In the genomic region with DNA sequence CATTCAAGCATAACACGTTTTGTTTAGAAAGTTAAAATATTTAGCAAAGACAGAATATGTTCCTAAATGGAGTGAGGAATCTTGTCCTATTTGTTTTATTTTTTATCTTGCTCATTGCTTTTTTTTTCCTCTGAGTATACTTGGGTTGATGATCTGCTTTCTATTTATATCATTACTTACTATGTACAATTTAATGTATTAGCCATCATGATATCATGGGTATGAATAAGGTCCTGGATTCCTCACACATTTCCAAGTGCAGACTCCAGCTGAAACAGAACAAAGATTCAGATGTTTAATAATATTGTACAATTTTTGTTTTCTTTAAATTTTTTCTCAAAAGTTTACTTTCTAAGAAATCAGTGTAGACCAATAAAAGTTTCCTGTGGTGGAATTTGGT, we compare ENCODE assay signal across 26 cellular contexts.
"Had no signal": no experiment of that assay in that cellular context is flagged by ENCODE, and none has a peak within 500 bp of the region (broad histone marks: within the 10 kb centered on the region; RNA-seq: fewer than 3 reads in every experiment).

No MANE protein-coding gene starts in this region.

- H3K79me2 ChIP-seq: parathyroid adenoma had no signal

- H3K4me3 ChIP-seq: left ventricle myocardium inferior, lung, neural progenitor cell, right atrium auricular region, right lobe of liver, skin epidermis, stomach, testis, thyroid gland, transverse colon, upper lobe of left lung, vagina had no signal

- H3K9me3 ChIP-seq: left ventricle myocardium inferior, neutrophil, right atrium auricular region, right lobe of liver, testis, thyroid gland, transverse colon, upper lobe of left lung, vagina had no signal

- H2AFZ ChIP-seq: neural progenitor cell, parathyroid adenoma had no signal

- H3K36me3 ChIP-seq: left ventricle myocardium inferior, neural progenitor cell, neutrophil, right atrium auricular region, right lobe of liver, stomach, thyroid gland, transverse colon, upper lobe of left lung, vagina had no signal

- H3K4me2 ChIP-seq: neural progenitor cell had no signal

- DNase-seq: islet precursor cell; left ventricle myocardium inferior; mesendoderm; naive B cell; natural killer cell; nephron progenitor cell; occipital lobe; right lobe of liver; stimulated activated CD4-positive, alpha-beta T cell treated with anti-CD3 and anti-CD28 coated beads, Interleukin-12 subunit alpha, Interleukin-12 subunit beta, amount 100 ng/mL, for 4 hours; stimulated activated CD4-positive, alpha-beta T cell treated with anti-CD3 and anti-CD28 coated beads, Interleukin-15, amount 100 ng/mL, for 24 hours; stimulated activated CD4-positive, alpha-beta T cell treated with anti-CD3 and anti-CD28 coated beads, Interleukin-2, amount 100 ng/mL, for 24 hours; stimulated activated CD4-positive, alpha-beta T cell treated with anti-CD3 and anti-CD28 coated beads, Interleukin-4, amount 100 ng/mL, for 1 hour; stimulated activated naive B cell treated with anti-CD40 and anti-IgM and Interleukin-4, amounts not matched to agents 10 μg/mL and 1 μg/mL and 100 μg/mL, for 72 hours; stimulated activated naive CD8-positive, alpha-beta T cell treated with anti-CD3 and anti-CD28 coated beads, Interleukin-15, Interleukin-2, amounts not matched to agents 100 U/mL and 50 U/mL, for 24 hours; stomach; testis; thyroid gland; transverse colon; upper lobe of left lung had no signal

- H3K27me3 ChIP-seq: neural progenitor cell, neutrophil, right atrium auricular region, right lobe of liver, stomach, testis, thyroid gland, transverse colon, upper lobe of left lung, vagina had no signal

- H3K9ac ChIP-seq: neural progenitor cell, parathyroid adenoma had no signal

- H3K4me1 ChIP-seq: left ventricle myocardium inferior, neural progenitor cell, parathyroid adenoma, right atrium auricular region, right lobe of liver, stomach, testis, thyroid gland, transverse colon, upper lobe of left lung, vagina had no signal

- H3K27ac ChIP-seq: left ventricle myocardium inferior, neural progenitor cell, neutrophil, parathyroid adenoma, right atrium auricular region, right lobe of liver, skin epidermis, stomach, testis, thyroid gland, transverse colon, upper lobe of left lung, vagina had no signal
